10 cellular contexts compared by ENCODE assay signal in the genomic region with DNA sequence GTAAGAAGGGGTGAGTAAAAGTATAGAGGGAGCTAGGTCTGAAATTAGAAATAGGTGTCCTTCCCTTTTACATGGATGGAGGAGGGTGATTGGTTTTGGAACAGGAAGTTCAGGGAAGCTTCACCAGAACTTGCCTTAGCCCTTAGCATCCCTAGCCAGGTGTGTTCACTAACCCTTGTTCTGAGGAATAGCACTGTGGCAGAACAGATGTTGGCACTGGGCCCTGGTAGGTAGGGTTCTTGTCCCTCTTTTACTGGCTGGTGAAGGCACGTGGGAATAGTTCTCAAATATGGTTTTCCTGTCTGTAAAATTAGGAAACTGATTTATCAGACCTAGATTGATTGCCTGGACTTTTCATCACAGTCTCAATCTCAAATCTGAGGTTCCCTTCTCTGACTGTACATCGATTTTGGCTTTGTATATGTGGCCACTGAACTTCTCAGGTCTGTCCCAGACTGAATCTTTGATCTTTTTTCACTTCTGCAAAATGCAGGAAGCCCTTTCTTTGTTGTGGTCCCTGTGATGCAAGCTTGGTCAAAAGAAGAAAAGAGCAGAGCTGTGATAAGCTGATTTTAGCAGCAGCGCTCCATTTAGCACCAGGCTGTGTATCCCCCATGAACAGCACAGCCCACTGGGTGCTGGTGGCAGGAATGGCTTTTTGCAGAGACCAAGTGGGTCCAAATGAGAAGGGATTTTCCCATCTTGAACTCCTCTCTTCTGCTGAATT.
DNase-seq lines count a peak whose midpoint lies in the region; ATAC-seq and TF ChIP-seq lines count a peak whose summit lies in the region.
"Had no signal": no experiment of that assay in that cellular context is flagged by ENCODE, and none has a peak within 500 bp of the region (broad histone marks: within the 10 kb centered on the region; RNA-seq: fewer than 3 reads in every experiment).

No MANE protein-coding gene starts in this region.

- H3K79me2 ChIP-seq in neural progenitor cell (ENCODE audit: low read depth) = no peaks in the 10 kb centered on the region

- no peaks in the 10 kb centered on the region for H3K4me1 Mint-ChIP-seq in neural progenitor cell

- no peaks in the 10 kb centered on the region for H3K36me3 ChIP-seq in neural progenitor cell

- DNase-seq in DMS53 (lab: John Stamatoyannopoulos, UW) (peak; percentile 23), DMS53 treated with DMSO at 0.1 percent for 48 hours (lab: John Stamatoyannopoulos, UW; ENCODE audit: unreplicated experiment) (no peak), neural progenitor cell (ENCODE audit: low spot score) (no peak), NCI-H187 (lab: John Stamatoyannopoulos, UW) (no peak), NCI-H1417 (lab: John Stamatoyannopoulos, UW) (no peak)
- DNase-seq in Jurkat, Clone E6-1 (ENCODE audit: low read depth, low spot score) = peak; percentile 11
- DNase-seq in stimulated activated CD4-positive, alpha-beta T cell treated with anti-CD3 and anti-CD28 coated beads, Interleukin-4, amount 100 ng/mL, for 24 hours = no peak

- H3K27me3 ChIP-seq in neural progenitor cell = no peaks in the 10 kb centered on the region

- no peak overlapping the region for H3K4me3 Mint-ChIP-seq in neural progenitor cell

- H3K27me3 Mint-ChIP-seq in neural progenitor cell (ENCODE audit: insufficient read depth, low read depth) = peaks cover 2% of the 10 kb centered on the region

- H2AFZ ChIP-seq in neural progenitor cell (replicated peaks) = peak overlapping the region; percentile 39

- H3K9ac ChIP-seq in neural progenitor cell = no peak overlapping the region

- no peak overlapping the region for H3K4me3 ChIP-seq in Jurkat, Clone E6-1 (ENCODE audit: low read length)
- no peak overlapping the region for H3K4me3 ChIP-seq in neural progenitor cell

- H3K4me2 ChIP-seq in neural progenitor cell = no peak overlapping the region

- H3K4me1 ChIP-seq in neural progenitor cell = no peaks in the 10 kb centered on the region

- no peaks in the 10 kb centered on the region for H4K20me1 ChIP-seq in neural progenitor cell (ENCODE audit: low read depth)

- TF ChIP-seq CTCF in neural progenitor cell (IDR thresholded peaks at IDR 0.05) = no peak

- no peak overlapping the region for H3K27ac ChIP-seq in neural progenitor cell
- H3K27ac ChIP-seq: 22Rv1, HL-60 had no signal

- H3K27ac Mint-ChIP-seq in neural progenitor cell = no peak overlapping the region

- H3K36me3 Mint-ChIP-seq in neural progenitor cell = no peaks in the 10 kb centered on the region

- no peaks in the 10 kb centered on the region for H3F3A ChIP-seq in neural progenitor cell (ENCODE audit: low read depth)

- ATAC-seq in HG02610 (IDR thresholded peaks at IDR 0.05; ENCODE audit: unreplicated experiment) = peak; percentile 92

- H3K9me3 ChIP-seq in neural progenitor cell (ENCODE audit: low read depth) = no peaks in the 10 kb centered on the region

- H3K9me3 Mint-ChIP-seq in neural progenitor cell = no peaks in the 10 kb centered on the region

Comparison
In these comparisons a context has a peak if more than half of its experiments do, and no peak if none do; other contexts are left out.
1. DNase-seq: peak in DMS53 (single experiment) and Jurkat, Clone E6-1 (single experiment); none in DMS53 treated with DMSO at 0.1 percent for 48 hours (single experiment), neural progenitor cell (single experiment), NCI-H187 (0 of 2), NCI-H1417 (0 of 3) and stimulated activated CD4-positive, alpha-beta T cell treated with anti-CD3 and anti-CD28 coated beads, Interleukin-4, amount 100 ng/mL, for 24 hours (single experiment).